8 cellular contexts compared by ENCODE assay signal in the genomic region with DNA sequence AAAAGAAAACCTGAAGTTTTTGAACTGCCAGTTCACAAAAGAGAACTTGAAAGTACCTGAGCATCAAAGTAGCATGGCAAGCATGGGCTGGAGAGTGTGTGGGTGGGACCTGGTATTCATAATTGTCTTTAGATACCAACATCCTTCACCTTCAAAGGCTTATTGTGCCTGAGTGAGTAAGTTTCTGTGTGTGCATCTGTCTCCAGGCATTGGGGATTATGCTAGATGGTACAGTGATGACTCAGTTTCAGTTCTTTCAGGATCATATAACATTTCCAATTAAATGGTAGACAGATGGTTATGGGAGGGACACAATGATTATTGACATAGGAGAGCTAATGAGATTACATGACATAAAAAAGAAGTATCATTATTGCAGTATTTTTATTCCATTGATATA.
A peak's percentile ranks its signal among the peaks of the same experiment; 100 is the strongest.
DNase-seq lines count a peak whose midpoint lies in the region; FAIRE-seq lines count a peak whose summit lies in the region.

No MANE protein-coding gene starts in this region.

- intact Hi-C loops in cardiac septum (cut with DNase I): no loop called here

- peak; percentile 29 for FAIRE-seq in GM18507 (lab: Jason Lieb, UNC)

- DNase-seq in GM18507 (ENCODE audit: extremely low spot score, insufficient read length, low read depth) (no peak), NCI-H1694 treated with DMSO at 0.1 percent for 48 hours (lab: John Stamatoyannopoulos, UW) (peak; percentile 61), NCI-H345 treated with DMSO at 0.1 percent for 48 hours (lab: John Stamatoyannopoulos, UW; ENCODE audit: unreplicated experiment) (no peak), NCI-H187 treated with DMSO at 0.1 percent for 48 hours (lab: John Stamatoyannopoulos, UW) (no peak), GM19238 (ENCODE audit: insufficient read length, low spot score) (no peak), cardiac septum (ENCODE audit: low spot score) (no peak)
- peak; percentile 27 for DNase-seq in activated naive CD8-positive, alpha-beta T cell treated with anti-CD3 and anti-CD28 coated beads, Interleukin-2, amount 50 U/mL, for 16 hours (ENCODE audit: low read depth, low spot score)
- peak; percentile 41 to 44 for DNase-seq in stimulated activated CD4-positive, alpha-beta T cell treated with anti-CD3 and anti-CD28 coated beads, Interleukin-2, amount 100 ng/mL, for 48 hours

Comparison
In these comparisons a context has a peak if more than half of its experiments do, and no peak if none do; other contexts are left out.
1. DNase-seq: peak in NCI-H1694 treated with DMSO at 0.1 percent for 48 hours (single experiment), activated naive CD8-positive, alpha-beta T cell treated with anti-CD3 and anti-CD28 coated beads, Interleukin-2, amount 50 U/mL, for 16 hours (single experiment) and stimulated activated CD4-positive, alpha-beta T cell treated with anti-CD3 and anti-CD28 coated beads, Interleukin-2, amount 100 ng/mL, for 48 hours (2 of 2); none in GM18507 (single experiment), NCI-H345 treated with DMSO at 0.1 percent for 48 hours (single experiment), NCI-H187 treated with DMSO at 0.1 percent for 48 hours (single experiment), GM19238 (single experiment) and cardiac septum (single experiment).